In the genomic region with DNA sequence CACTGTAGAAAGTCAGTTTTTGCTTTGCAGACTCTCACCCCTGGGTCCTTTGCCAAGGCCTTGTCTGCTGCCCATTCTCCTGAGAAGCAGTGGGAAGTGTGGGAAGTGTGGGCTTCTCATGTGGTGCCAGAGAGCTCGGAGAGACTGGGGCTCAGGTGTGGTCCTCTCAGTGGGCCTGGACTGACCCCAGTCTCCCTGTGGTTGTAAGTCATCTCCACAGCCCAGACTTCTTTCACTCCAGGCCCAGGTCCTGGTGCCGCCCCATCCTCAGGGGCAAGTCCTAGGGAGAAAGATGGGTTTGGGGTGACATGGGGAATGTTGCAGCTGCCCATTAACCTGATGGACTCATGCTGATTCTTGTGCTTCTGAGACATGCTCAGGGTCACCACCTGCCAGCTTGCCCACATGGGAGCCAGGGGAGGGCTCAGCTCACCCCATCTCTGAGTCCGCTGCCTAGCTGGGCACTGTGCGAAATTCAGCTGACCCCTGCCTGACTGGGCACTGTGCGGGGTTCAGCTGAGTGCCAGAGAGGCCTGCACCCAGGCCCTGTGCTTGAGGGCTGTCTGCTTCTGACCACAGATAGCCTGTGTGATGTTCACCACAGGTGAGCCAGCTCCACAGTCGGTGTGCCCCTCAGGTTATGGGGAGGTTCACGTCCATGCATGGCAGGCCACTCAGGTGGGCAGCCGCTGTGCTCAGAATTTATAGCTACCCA, we compare ENCODE assay signal across 18 cellular contexts.
"Had no signal": no experiment of that assay in that cellular context is flagged by ENCODE, and none has a peak within 500 bp of the region (broad histone marks: within the 10 kb centered on the region; RNA-seq: fewer than 3 reads in every experiment).

No MANE protein-coding gene starts in this region.

- H3K27me3 ChIP-seq: esophagus muscularis mucosa, foreskin keratinocyte, heart right ventricle, left lung, testis, vagina had no signal

- H3K9me3 ChIP-seq: esophagus muscularis mucosa, heart right ventricle, left lung, testis, vagina had no signal

- ATAC-seq: activated CD4-positive, alpha-beta T cell treated with anti-CD3 and anti-CD28 coated beads for 36 hours; activated CD8-positive, alpha-beta memory T cell treated with anti-CD3 and anti-CD28 coated beads, Interleukin-2, amount 10 ng/mL, durations not matched to agents 7 days and 5 days; activated CD8-positive, alpha-beta T cell treated with anti-CD3 and anti-CD28 coated beads, Interleukin-2, amount 10 ng/mL, durations not matched to agents 7 days and 5 days; foreskin keratinocyte; heart right ventricle; left lung had no signal

- H3K4me1 ChIP-seq: foreskin keratinocyte, left lung, testis, vagina had no signal

- DNase-seq: activated CD4-positive, alpha-beta T cell treated with anti-CD3 and anti-CD28 coated beads for 36 hours; activated CD4-positive, CD25-positive, alpha-beta regulatory T cell; activated CD8-positive, alpha-beta memory T cell treated with anti-CD3 and anti-CD28 coated beads, Interleukin-2, amount 10 ng/mL, durations not matched to agents 7 days and 5 days; activated CD8-positive, alpha-beta T cell treated with anti-CD3 and anti-CD28 coated beads, Interleukin-2, amount 10 ng/mL, durations not matched to agents 7 days and 5 days; activated gamma-delta T cell; activated naive CD4-positive, alpha-beta T cell treated with anti-CD3 and anti-CD28 coated beads, Interleukin-2, amount 50 U/mL, for 16 hours; amniotic stem cell; central memory CD4-positive, alpha-beta T cell; dermis blood vessel endothelial cell; effector CD4-positive, alpha-beta T cell; foreskin keratinocyte; heart right ventricle; left lung; stimulated activated naive CD4-positive, alpha-beta T cell treated with Interleukin-2 at 50 U/mL for 16 hours; testis; trophoblast cell had no signal

- H3K4me3 ChIP-seq: esophagus muscularis mucosa, heart right ventricle, left lung, testis, vagina had no signal

- H3K27ac ChIP-seq: esophagus muscularis mucosa, foreskin keratinocyte, heart right ventricle, left lung, testis, vagina had no signal
